ENCODE assay signal across 1 cellular context in genomic region chr4:87121332-87122065, GRCh38.
TF ChIP-seq lines count a peak whose summit lies in the region.

No MANE protein-coding gene starts in this region.

TF ChIP-seq in GM23338, 12 proteins besides CTCF, POLR2A, EP300 and RAD21:
- TF ChIP-seq ZNF462 (CRISPR knock-in tag; IDR thresholded peaks at IDR 0.05) (no peak), JUNB (IDR thresholded peaks at IDR 0.05; ENCODE audit: unreplicated experiment) (no peak), EZH2phosphoT487 (IDR thresholded peaks at IDR 0.05; ENCODE audit: unreplicated experiment) (no peak), STAT1 (IDR thresholded peaks at IDR 0.05; ENCODE audit: unreplicated experiment) (no peak), EZH2 (IDR thresholded peaks at IDR 0.05; ENCODE audit: low read depth, unreplicated experiment) (no peak), ETS1 (IDR thresholded peaks at IDR 0.05) (no peak), POLR2AphosphoS5 (IDR thresholded peaks at IDR 0.05; ENCODE audit: low read depth) (no peak), CREB1 (CRISPR knock-in tag; IDR thresholded peaks at IDR 0.05; ENCODE audit: low read depth) (no peak), NANOG (IDR thresholded peaks at IDR 0.05; ENCODE audit: borderline replicate concordance) (no peak), ZNF114 (CRISPR knock-in tag; IDR thresholded peaks at IDR 0.05) (no peak), ZNF331 (CRISPR knock-in tag; IDR thresholded peaks at IDR 0.05; ENCODE audit: low read depth) (no peak), REST (IDR thresholded peaks at IDR 0.05; ENCODE audit: unreplicated experiment) (no peak)
